Comparison of ENCODE assay signal across 8 cellular contexts in the genomic region with DNA sequence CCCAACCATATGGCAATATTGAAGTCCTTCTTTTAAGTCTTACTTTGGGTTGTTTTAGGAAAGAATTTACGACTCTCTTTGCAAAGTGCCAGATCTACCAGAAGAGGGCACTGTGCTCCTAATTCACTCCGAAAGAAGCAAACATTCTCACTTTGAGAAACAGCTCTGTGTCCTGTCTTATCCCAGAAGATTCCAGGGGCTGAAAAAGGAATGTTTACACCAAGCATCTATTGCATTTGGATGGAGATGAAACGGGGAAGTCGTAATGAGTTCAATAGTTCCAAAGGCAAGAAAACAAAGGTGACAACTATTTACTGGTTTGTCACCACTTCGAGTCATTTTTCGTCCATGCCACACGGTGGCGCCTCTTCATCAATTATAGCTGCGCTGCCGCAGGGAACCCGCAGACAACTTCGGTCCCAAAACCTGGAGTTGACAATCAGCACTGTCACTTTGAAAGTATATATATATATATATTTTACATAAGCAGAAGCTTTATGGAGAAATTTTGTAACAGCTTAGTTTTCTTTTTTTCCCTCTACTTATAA.
A peak's percentile ranks its signal among the peaks of the same experiment; 100 is the strongest.
DNase-seq lines count a peak whose midpoint lies in the region; ATAC-seq lines count a peak whose summit lies in the region.

No MANE protein-coding gene starts in this region.

- H3K9ac ChIP-seq in endocrine pancreas (ENCODE audit: control insufficient read depth, insufficient read depth, low read length), result peak overlapping the region; percentile 31
- H3K9ac ChIP-seq in mesendoderm (ENCODE audit: low read length), result peak overlapping the region; percentile 7

- no peaks in the 10 kb centered on the region for H3K9me3 ChIP-seq in CD4-positive, alpha-beta memory T cell (ENCODE audit: control insufficient read depth in 1 of 2, low read length in 2 of 2)
- no peaks in the 10 kb centered on the region for H3K9me3 ChIP-seq in endocrine pancreas (ENCODE audit: control insufficient read depth, low read length)

- no peaks in the 10 kb centered on the region for H3K79me2 ChIP-seq in mesendoderm (ENCODE audit: control insufficient read depth, insufficient read depth, low read length)

- no peaks in the 10 kb centered on the region for H3K9me3 Mint-ChIP-seq in CD4-positive, alpha-beta memory T cell

- no peaks in the 10 kb centered on the region for H3K36me3 ChIP-seq in CD4-positive, alpha-beta memory T cell (ENCODE audit: insufficient read depth, low read length)
- H3K36me3 ChIP-seq in endocrine pancreas (ENCODE audit: control insufficient read depth, insufficient read depth, low read length) (no peaks in the 10 kb centered on the region), mesendoderm (ENCODE audit: control insufficient read depth, insufficient read depth, low read length) (no peaks in the 10 kb centered on the region)

- peak overlapping the region; percentile 21 to 94 (median 82) for H3K4me3 Mint-ChIP-seq in CD4-positive, alpha-beta memory T cell

- H3K4me3 ChIP-seq in CD4-positive, alpha-beta memory T cell (ENCODE audit: low read length in 2 of 2), result peak overlapping the region; percentile 43 to 77
- H3K4me3 ChIP-seq in endocrine pancreas (ENCODE audit: control insufficient read depth, insufficient read depth, low read length) (peak overlapping the region; percentile 70), mesendoderm (ENCODE audit: low read length) (no peak overlapping the region)

- peak overlapping the region; percentile 14 for H3K4me2 ChIP-seq in mesendoderm (ENCODE audit: low read length)

- no peak overlapping the region for H2BK5ac ChIP-seq in mesendoderm (ENCODE audit: low read length)

- no peak overlapping the region for H4K5ac ChIP-seq in mesendoderm (ENCODE audit: low read length)

- peak; percentile 93 for ATAC-seq in GM19397 (IDR thresholded peaks at IDR 0.05; ENCODE audit: unreplicated experiment)
- ATAC-seq in HG03558 (IDR thresholded peaks at IDR 0.05; ENCODE audit: extremely low read depth, unreplicated experiment), result peak; percentile 56

- WGBS in mesendoderm (ENCODE audit: extremely low coverage, insufficient coverage, low lambda C conversion rate), result no CpG with 5 or more reads among the region's 12 CpGs

- peak; percentile 56 to 76 (median 70) for DNase-seq in CD4-positive, alpha-beta memory T cell
- peak; percentile 81 for DNase-seq in NCI-H82 (lab: John Stamatoyannopoulos, UW)
- DNase-seq in activated CD8-positive, alpha-beta memory T cell treated with anti-CD3 and anti-CD28 coated beads for 1 hour (ENCODE audit: extremely low read depth in 1 of 2, low read depth in 1 of 2), result peak; percentile 34 to 54
- peak; percentile 81 for DNase-seq in mesendoderm
- DNase-seq in stimulated activated CD8-positive, alpha-beta memory T cell treated with anti-CD3 and anti-CD28 coated beads, Interleukin-12 subunit alpha, Interleukin-12 subunit beta, amount 100 ng/mL, for 4 hours (ENCODE audit: low read depth), result peak; percentile 29

- H3K27me3 ChIP-seq in CD4-positive, alpha-beta memory T cell (ENCODE audit: insufficient read depth, low read length), result no peaks in the 10 kb centered on the region
- H3K27me3 ChIP-seq in endocrine pancreas (ENCODE audit: control insufficient read depth, insufficient read depth, low read length), result no peaks in the 10 kb centered on the region
- H3K27me3 ChIP-seq in mesendoderm (ENCODE audit: insufficient read depth, low read length, poor library complexity), result no peaks in the 10 kb centered on the region

- no peak overlapping the region for H2BK15ac ChIP-seq in mesendoderm (replicated peaks; ENCODE audit: low read depth)

- no peak overlapping the region for H4K8ac ChIP-seq in mesendoderm (ENCODE audit: low read depth, low read length)

- no peak overlapping the region for H2BK120ac ChIP-seq in mesendoderm (ENCODE audit: low read depth, low read length)

- POLR2A ChIA-PET in CD4-positive, alpha-beta memory T cell (lab: Charles Lee; ENCODE audit: partially characterized antibody), result no interaction called here

- peak overlapping the region; percentile 47 for H3K56ac ChIP-seq in mesendoderm (ENCODE audit: low read length)

- H2AK5ac ChIP-seq in mesendoderm (ENCODE audit: low read length), result no peak overlapping the region

- H3K36me3 Mint-ChIP-seq in CD4-positive, alpha-beta memory T cell, result no peaks in the 10 kb centered on the region

- peaks cover 0 to 4% (median 0%) of the 10 kb centered on the region in 4 donors for H3K4me1 Mint-ChIP-seq in CD4-positive, alpha-beta memory T cell

- peak overlapping the region in 1 of 7 donors; percentile 36 for H3K27ac Mint-ChIP-seq in CD4-positive, alpha-beta memory T cell

- CTCF ChIA-PET in CD4-positive, alpha-beta memory T cell (lab: Charles Lee; ENCODE audit: partially characterized antibody), result interaction anchor here (0.6 to 5.6 kb wide), 63 partner anchors 10 to 1447 kb away, joined by 3 to 201 read pairs (median 4); a partner anchor contains a TSS

- no peak overlapping the region for H3K4ac ChIP-seq in mesendoderm (ENCODE audit: low read depth, low read length)

- no peaks in the 10 kb centered on the region for H3K79me1 ChIP-seq in mesendoderm (ENCODE audit: low read length)

- H3K23ac ChIP-seq in mesendoderm (ENCODE audit: low read length), result no peak overlapping the region

- no peak overlapping the region for H3K18ac ChIP-seq in mesendoderm (ENCODE audit: low read length)

- H3K4me1 ChIP-seq in CD4-positive, alpha-beta memory T cell (ENCODE audit: insufficient read depth, low read length), result no peaks in the 10 kb centered on the region
- H3K4me1 ChIP-seq in endocrine pancreas (ENCODE audit: control insufficient read depth, insufficient read depth, low read length) (no peaks in the 10 kb centered on the region), mesendoderm (ENCODE audit: control insufficient read depth, low read depth, low read length) (no peaks in the 10 kb centered on the region)

- peaks cover 10 to 19% of the 10 kb centered on the region in 2 donors for H3K27me3 Mint-ChIP-seq in CD4-positive, alpha-beta memory T cell

- H3K27ac ChIP-seq in CD4-positive, alpha-beta memory T cell (ENCODE audit: low read depth, low read length), result no peak overlapping the region
- H3K27ac ChIP-seq in mesendoderm (ENCODE audit: low read depth, low read length), result no peak overlapping the region

- intact Hi-C loops in CD4-positive, alpha-beta memory T cell (cut with micrococcal nuclease), result loop anchor here (1.0 to 5.0 kb wide), 3 partner anchors 19 to 362 kb away; no protein-coding TSS in a partner anchor

Comparison
In these comparisons a context has a peak if more than half of its experiments do, and no peak if none do; other contexts are left out.
1. DNase-seq: peak in every context shown above with its lines; median percentile 81 in NCI-H82; 81 in mesendoderm; 70 in CD4-positive, alpha-beta memory T cell; 44 in activated CD8-positive, alpha-beta memory T cell treated with anti-CD3 and anti-CD28 coated beads for 1 hour; 29 in stimulated activated CD8-positive, alpha-beta memory T cell treated with anti-CD3 and anti-CD28 coated beads, Interleukin-12 subunit alpha, Interleukin-12 subunit beta, amount 100 ng/mL, for 4 hours.